ENCODE assay signal across 20 cellular contexts in genomic region chr2:143482761-143483160, GRCh38.
DNase-seq lines count a peak whose midpoint lies in the region; ATAC-seq and TF ChIP-seq lines count a peak whose summit lies in the region.
"Had no signal": no experiment of that assay in that cellular context is flagged by ENCODE, and none has a peak within 500 bp of the region (broad histone marks: within the 10 kb centered on the region; RNA-seq: fewer than 3 reads in every experiment).

No MANE protein-coding gene starts in this region.

- no peaks in the 10 kb centered on the region for H3K36me3 Mint-ChIP-seq in neural progenitor cell

- peak overlapping the region; percentile 52 for H3K4me2 ChIP-seq in neural progenitor cell

- no peak overlapping the region for H3K27ac Mint-ChIP-seq in neural progenitor cell

- H3K4me1 ChIP-seq in adipocyte (ENCODE audit: control insufficient read depth, insufficient read depth, low read length) (peaks cover 31% of the 10 kb centered on the region), neural progenitor cell (peaks cover 36% of the 10 kb centered on the region), transverse colon (peaks cover 0 to 13% (median 0%) of the 10 kb centered on the region in 4 donors)
- H3K4me1 ChIP-seq: colonic mucosa, right lobe of liver had no signal

- no peaks in the 10 kb centered on the region for H3K27me3 Mint-ChIP-seq in neural progenitor cell (ENCODE audit: insufficient read depth, low read depth)

- H2AFZ ChIP-seq in neural progenitor cell (replicated peaks) = no peak overlapping the region

- no peaks in the 10 kb centered on the region for H3K79me2 ChIP-seq in neural progenitor cell (ENCODE audit: low read depth)

- TF ChIP-seq POLR2A in transverse colon (IDR thresholded peaks at IDR 0.05) = no peak

- 46 to 52% methylated on average over 5 of the region's 5 CpGs for WGBS in transverse colon (ENCODE audit: low coverage in 1 of 2), 2 donors

- DNase-seq in adipocyte (ENCODE audit: low read depth) (no peak), fibroblast of the aortic adventitia (ENCODE audit: low read depth) (peak; percentile 62), neural progenitor cell (ENCODE audit: low spot score) (no peak), transverse colon (no peak), NCI-H1092 (lab: John Stamatoyannopoulos, UW) (no peak), superior temporal gyrus (ENCODE audit: extremely low spot score) (no peak)
- DNase-seq: activated CD4-positive, alpha-beta T cell treated with anti-CD3 and anti-CD28 coated beads for 4 hours; activated effector memory CD4-positive, alpha-beta T cell treated with Interleukin-2 at 50 U/mL for 16 hours; colonic mucosa; GF-D8; glutamatergic neuron; MG63; midbrain; NCI-H187; right lobe of liver; stimulated activated CD4-positive, alpha-beta T cell treated with anti-CD3 and anti-CD28 coated beads, Interleukin-2, amount 100 ng/mL, for 48 hours; T1000; testis had no signal

- intact Hi-C loops in transverse colon (cut with DNase I; ENCODE audit: low total_unique reads) = no loop called here

- no peaks in the 10 kb centered on the region for H3K9me3 ChIP-seq in adipocyte (ENCODE audit: control insufficient read depth, low read length)
- H3K9me3 ChIP-seq in neural progenitor cell (ENCODE audit: low read depth) = no peaks in the 10 kb centered on the region
- no peaks in the 10 kb centered on the region for H3K9me3 ChIP-seq in transverse colon
- H3K9me3 ChIP-seq: colonic mucosa, MG63, right lobe of liver, SJCRH30, testis had no signal

- H3K9ac ChIP-seq in adipocyte (ENCODE audit: low read length) (peak overlapping the region; percentile 0), neural progenitor cell (no peak overlapping the region)

- H4K20me1 ChIP-seq in neural progenitor cell (ENCODE audit: low read depth) = no peaks in the 10 kb centered on the region

- peaks cover 36% of the 10 kb centered on the region for H3F3A ChIP-seq in neural progenitor cell (ENCODE audit: low read depth)

- no peaks in the 10 kb centered on the region for H3K36me3 ChIP-seq in adipocyte (ENCODE audit: control insufficient read depth, insufficient read depth, low read length, severe bottlenecking)
- H3K36me3 ChIP-seq in neural progenitor cell = no peaks in the 10 kb centered on the region
- no peaks in the 10 kb centered on the region for H3K36me3 ChIP-seq in transverse colon
- H3K36me3 ChIP-seq: colonic mucosa, MG63, right lobe of liver, SJCRH30 had no signal

- TF ChIP-seq CTCF in fibroblast of the aortic adventitia (IDR thresholded peaks at IDR 0.05; ENCODE audit: insufficient read depth, low read length) (no peak), neural progenitor cell (IDR thresholded peaks at IDR 0.05) (no peak), transverse colon (IDR thresholded peaks at IDR 0.05) (no peak)

- H3K9me3 Mint-ChIP-seq in neural progenitor cell = no peaks in the 10 kb centered on the region

- peaks cover 13% of the 10 kb centered on the region for H3K4me1 Mint-ChIP-seq in neural progenitor cell

- H3K27me3 ChIP-seq in adipocyte (replicated peaks; ENCODE audit: control insufficient read depth, insufficient read depth, low read length) = no peaks in the 10 kb centered on the region
- H3K27me3 ChIP-seq in neural progenitor cell = no peaks in the 10 kb centered on the region
- no peaks in the 10 kb centered on the region for H3K27me3 ChIP-seq in transverse colon
- H3K27me3 ChIP-seq: colonic mucosa, MG63, right lobe of liver, SJCRH30, testis had no signal

- no peak for ATAC-seq in HG02763 (IDR thresholded peaks at IDR 0.05; ENCODE audit: unreplicated experiment)
- ATAC-seq: right lobe of liver had no signal

- peak overlapping the region; percentile 12 for H3K4me3 ChIP-seq in adipocyte (ENCODE audit: low read length)
- no peak overlapping the region for H3K4me3 ChIP-seq in fibroblast of the aortic adventitia (ENCODE audit: low read depth, low read length)
- H3K4me3 ChIP-seq in neural progenitor cell = no peak overlapping the region
- no peak overlapping the region for H3K4me3 ChIP-seq in transverse colon
- H3K4me3 ChIP-seq: colonic mucosa, MG63, right lobe of liver, SJCRH30, testis had no signal

- TF ChIP-seq EP300 in transverse colon (IDR thresholded peaks at IDR 0.05; ENCODE audit: low read depth) = no peak

- no peak overlapping the region for H3K4me3 Mint-ChIP-seq in neural progenitor cell

- in situ Hi-C loops in transverse colon (cut with MboI; ENCODE audit: low pct_ligation_motif_present in 1 of 4, low pct_unique_long_range_greater_than_20kb in 1 of 4, low sequenced_read_pairs in 3 of 4) = no loop called here

- H3K27ac ChIP-seq in neural progenitor cell (peak overlapping the region; percentile 69), transverse colon (peak overlapping the region; percentile 54 to 72 (median 60))
- H3K27ac ChIP-seq: colonic mucosa, right lobe of liver, SJCRH30, testis had no signal
